ENCODE assay signal across 9 cellular contexts in genomic region chr6:10556496-10557391, GRCh38. TPM values are rescaled to one million over a fixed set of nuclear protein-coding genes. Genes with fewer than 3 reads are reported as not detected.
A peak's percentile ranks its signal among the peaks of the same experiment; 100 is the strongest.
DNase-seq lines count a peak whose midpoint lies in the region; ATAC-seq and TF ChIP-seq lines count a peak whose summit lies in the region.
"Had no signal": no experiment of that assay in that cellular context is flagged by ENCODE, and none has a peak within 500 bp of the region (broad histone marks: within the 10 kb centered on the region; RNA-seq: fewer than 3 reads in every experiment).

No MANE protein-coding gene starts in this region.

- H3K4me3 Mint-ChIP-seq in endothelial cell (ENCODE audit: unreplicated experiment) (peak overlapping the region; percentile 97), nephron progenitor cell (peak overlapping the region; percentile 91)

- peaks cover 9% of the 10 kb centered on the region for H3K4me1 ChIP-seq in ES-I3 (ENCODE audit: insufficient read depth, low read length)

- peaks cover 18% of the 10 kb centered on the region for H3K36me3 Mint-ChIP-seq in endothelial cell (ENCODE audit: low read depth, unreplicated experiment)
- H3K36me3 Mint-ChIP-seq in nephron progenitor cell (ENCODE audit: low read depth) = peaks cover 4% of the 10 kb centered on the region

- H3K27ac Mint-ChIP-seq in endothelial cell (ENCODE audit: unreplicated experiment) (peak overlapping the region; percentile 89), nephron progenitor cell (peak overlapping the region; percentile 97)

- TF ChIP-seq CTCF in endothelial cell (IDR thresholded peaks at IDR 0.05; ENCODE audit: unreplicated experiment) (no peak), nephron progenitor cell (IDR thresholded peaks at IDR 0.05) (no peak)

- ATAC-seq in GM21786 (IDR thresholded peaks at IDR 0.05; ENCODE audit: unreplicated experiment) = no peak
- no peak for ATAC-seq in HG03159 (IDR thresholded peaks at IDR 0.05; ENCODE audit: unreplicated experiment)

- H3K4me1 Mint-ChIP-seq in endothelial cell (ENCODE audit: unreplicated experiment) (peaks cover 56% of the 10 kb centered on the region), nephron progenitor cell (peaks cover 87% of the 10 kb centered on the region)

- H3K27me3 Mint-ChIP-seq in endothelial cell (ENCODE audit: unreplicated experiment) (peaks cover 23% of the 10 kb centered on the region), nephron progenitor cell (ENCODE audit: low read depth, poor library complexity) (peaks cover 14% of the 10 kb centered on the region)

- H3K9ac ChIP-seq in ES-I3 (ENCODE audit: low read depth, low read length) = peak overlapping the region; percentile 85

- peak; percentile 28 for DNase-seq in NCI-H526 treated with DMSO at 0.1 percent for 48 hours (lab: John Stamatoyannopoulos, UW)
- no peak for DNase-seq in endothelial cell (ENCODE audit: low spot score)
- DNase-seq in nephron progenitor cell = no peak
- DNase-seq in stimulated activated naive CD4-positive, alpha-beta T cell treated with Interleukin-2 at 50 U/mL for 16 hours (lab: John Stamatoyannopoulos, UW) = no peak
- DNase-seq in activated naive CD4-positive, alpha-beta T cell (lab: John Stamatoyannopoulos, UW) = no peak

- H3K36me3 ChIP-seq in ES-I3 (ENCODE audit: insufficient read depth, low read length) = no peaks in the 10 kb centered on the region

- H3K9me3 Mint-ChIP-seq in endothelial cell (ENCODE audit: unreplicated experiment) = no peaks in the 10 kb centered on the region
- H3K9me3 Mint-ChIP-seq in nephron progenitor cell = no peaks in the 10 kb centered on the region

- no peaks in the 10 kb centered on the region for H3K9me3 ChIP-seq in ES-I3 (ENCODE audit: control insufficient read depth, insufficient read depth, low read length)
- H3K9me3 ChIP-seq: body of pancreas had no signal

RNA-seq across cellular contexts. Expression of gene GCNT2, which starts 35.6 kb away (rescaled TPM):
- 71.1 TPM for total RNA-seq in endothelial cell (ENCODE audit: unreplicated experiment)
